11 cellular contexts compared by ENCODE assay signal in genomic region chr11:22807855-22808558, GRCh38. TPM values are rescaled to one million over a fixed set of nuclear protein-coding genes. Genes with fewer than 3 reads are reported as not detected.
DNase-seq lines count a peak whose midpoint lies in the region; ATAC-seq and TF ChIP-seq lines count a peak whose summit lies in the region.
"Had no signal": no experiment of that assay in that cellular context is flagged by ENCODE, and none has a peak within 500 bp of the region (broad histone marks: within the 10 kb centered on the region; RNA-seq: fewer than 3 reads in every experiment).

No MANE protein-coding gene starts in this region.

- no peaks in the 10 kb centered on the region for H3K27me3 ChIP-seq in A673 (replicated peaks; ENCODE audit: insufficient read depth, low read depth, low read length, poor library complexity)
- no peaks in the 10 kb centered on the region for H3K27me3 ChIP-seq in testis

- H3K4me1 Mint-ChIP-seq in activated CD8-positive, alpha-beta T cell treated with anti-CD3 and anti-CD28 coated beads for 36 hours (ENCODE audit: low read depth), result no peaks in the 10 kb centered on the region
- H3K4me1 Mint-ChIP-seq: central memory CD8-positive, alpha-beta T cell; T-helper 17 cell had no signal

- H3K36me3 ChIP-seq in A673 (ENCODE audit: insufficient read depth, low read length, poor library complexity, severe bottlenecking) (no peaks in the 10 kb centered on the region), testis (ENCODE audit: low read depth, missing control alignments) (no peaks in the 10 kb centered on the region)

- TF ChIP-seq CTCF in A673 (conservative IDR thresholded peaks at IDR 0.05; ENCODE audit: low read depth, low read length) (no peak), testis (IDR thresholded peaks at IDR 0.05) (no peak)
- no peak for TF ChIP-seq CTCF in activated CD8-positive, alpha-beta T cell treated with anti-CD3 and anti-CD28 coated beads for 36 hours (IDR thresholded peaks at IDR 0.05)

- no peak overlapping the region for H3K27ac Mint-ChIP-seq in activated CD8-positive, alpha-beta T cell treated with anti-CD3 and anti-CD28 coated beads for 36 hours
- H3K27ac Mint-ChIP-seq: T-helper 17 cell had no signal

- no peak overlapping the region for H3K4me3 ChIP-seq in A673 (ENCODE audit: low read depth, low read length, poor library complexity, severe bottlenecking)
- no peak overlapping the region for H3K4me3 ChIP-seq in testis

- TF ChIP-seq POLR2A in testis (IDR thresholded peaks at IDR 0.05), result no peak

- H3K27me3 Mint-ChIP-seq in activated CD8-positive, alpha-beta T cell treated with anti-CD3 and anti-CD28 coated beads for 36 hours, result peaks cover 3% of the 10 kb centered on the region
- H3K27me3 Mint-ChIP-seq: central memory CD8-positive, alpha-beta T cell; T-helper 17 cell had no signal

- peak; percentile 71 for DNase-seq in A673 (ENCODE audit: low spot score)
- peak; percentile 43 for DNase-seq in OCI-M1 (lab: John Stamatoyannopoulos, UW)
- DNase-seq in caudate nucleus (lab: John Stamatoyannopoulos, UW), result no peak
- DNase-seq in activated CD8-positive, alpha-beta T cell treated with anti-CD3 and anti-CD28 coated beads for 36 hours, result no peak
- no peak for DNase-seq in central memory CD4-positive, alpha-beta T cell
- no peak for DNase-seq in testis
- DNase-seq: T-helper 17 cell had no signal

- peaks cover 11% of the 10 kb centered on the region for H3K9me3 Mint-ChIP-seq in activated CD8-positive, alpha-beta T cell treated with anti-CD3 and anti-CD28 coated beads for 36 hours
- H3K9me3 Mint-ChIP-seq: central memory CD8-positive, alpha-beta T cell had no signal

- H3K4me1 ChIP-seq in A673 (ENCODE audit: insufficient read depth, low read length, poor library complexity, severe bottlenecking) (peaks cover 17% of the 10 kb centered on the region), testis (no peaks in the 10 kb centered on the region)

- H3K27ac ChIP-seq in A673 (ENCODE audit: low read depth, low read length, poor library complexity, severe bottlenecking) (peak overlapping the region; percentile 18), caudate nucleus (ENCODE audit: low read depth, low read length) (no peak overlapping the region), testis (no peak overlapping the region)

- POLR2A ChIA-PET in A673 (lab: Charles Lee; ENCODE audit: low non-redundant PET), result no interaction called here
- POLR2A ChIA-PET in activated CD8-positive, alpha-beta T cell treated with anti-CD3 and anti-CD28 coated beads for 36 hours (lab: Charles Lee), result no interaction called here

- H3K36me3 Mint-ChIP-seq in activated CD8-positive, alpha-beta T cell treated with anti-CD3 and anti-CD28 coated beads for 36 hours (ENCODE audit: low read depth), result peaks cover 5% of the 10 kb centered on the region

- H3K9me3 ChIP-seq in A673 (ENCODE audit: low read depth, low read length, poor library complexity, severe bottlenecking) (peaks cover 7% of the 10 kb centered on the region), testis (no peaks in the 10 kb centered on the region)

- WGBS in testis, 2 donors, result 54 to 65% methylated on average over 2 of the region's 2 CpGs

- H3K4me3 Mint-ChIP-seq in activated CD8-positive, alpha-beta T cell treated with anti-CD3 and anti-CD28 coated beads for 36 hours, result no peak overlapping the region
- H3K4me3 Mint-ChIP-seq: central memory CD8-positive, alpha-beta T cell; T-helper 17 cell had no signal

- intact Hi-C loops in A673 (cut with micrococcal nuclease; ENCODE audit: unreplicated experiment) (loop anchor here (2.0 kb wide), 1 partner anchor 65 kb away; no protein-coding TSS in a partner anchor), testis (cut with DNase I; ENCODE audit: low total_unique reads) (no loop called here)
- intact Hi-C loops in activated CD8-positive, alpha-beta T cell treated with anti-CD3 and anti-CD28 coated beads for 36 hours (cut with micrococcal nuclease), result no loop called here

- CTCF ChIA-PET in A673 (lab: Charles Lee), result no interaction called here
- CTCF ChIA-PET in activated CD8-positive, alpha-beta T cell treated with anti-CD3 and anti-CD28 coated beads for 36 hours (lab: Charles Lee), result no interaction called here

- ATAC-seq in GM19351 (IDR thresholded peaks at IDR 0.05; ENCODE audit: unreplicated experiment) (peak; percentile 95), HG03045 (IDR thresholded peaks at IDR 0.05; ENCODE audit: unreplicated experiment) (peak; percentile 88)
- ATAC-seq in activated CD8-positive, alpha-beta T cell treated with anti-CD3 and anti-CD28 coated beads for 36 hours, result no peak
- ATAC-seq: T-helper 17 cell had no signal

- BruUV-seq in A673 (replicated peaks; lab: Mats Ljungman, UMichigan), result no TSS peak

RNA-seq across cellular contexts. Expression of gene SVIP, which starts 21.6 kb away (rescaled TPM):
- total RNA-seq in A673 (2021) (39.2 and 46.2 TPM in 2 replicates), testis (10 to 100 TPM; 19.3 to 22.7 TPM)
- total RNA-seq in activated CD8-positive, alpha-beta T cell treated with anti-CD3 and anti-CD28 coated beads for 36 hours, result 10 to 100 TPM; 62.9 to 65.9 TPM
- polyA plus RNA-seq in testis (ENCODE audit: insufficient read depth, low read depth, low replicate concordance), result 80.1 TPM

RNA-seq across cellular contexts. Expression of gene CCDC179, which starts 52.3 kb away (rescaled TPM):
- total RNA-seq in A673 (2021) (not detected in 2 replicates), testis (1 to 10 TPM; 3.3 to 6.2 TPM)
- total RNA-seq in activated CD8-positive, alpha-beta T cell treated with anti-CD3 and anti-CD28 coated beads for 36 hours, result not detected
- 54.1 TPM for polyA plus RNA-seq in testis (ENCODE audit: insufficient read depth, low read depth, low replicate concordance)
- total RNA-seq: mesenteric fat pad, T-helper 17 cell had no signal

Comparison
In these comparisons a context has a peak if more than half of its experiments do, and no peak if none do; other contexts are left out.
1. DNase-seq: peak in A673 (single experiment) and OCI-M1 (single experiment); none in caudate nucleus (0 of 61), activated CD8-positive, alpha-beta T cell treated with anti-CD3 and anti-CD28 coated beads for 36 hours (single experiment), central memory CD4-positive, alpha-beta T cell (single experiment) and testis (single experiment).